10 cellular contexts compared by ENCODE assay signal in the genomic region with DNA sequence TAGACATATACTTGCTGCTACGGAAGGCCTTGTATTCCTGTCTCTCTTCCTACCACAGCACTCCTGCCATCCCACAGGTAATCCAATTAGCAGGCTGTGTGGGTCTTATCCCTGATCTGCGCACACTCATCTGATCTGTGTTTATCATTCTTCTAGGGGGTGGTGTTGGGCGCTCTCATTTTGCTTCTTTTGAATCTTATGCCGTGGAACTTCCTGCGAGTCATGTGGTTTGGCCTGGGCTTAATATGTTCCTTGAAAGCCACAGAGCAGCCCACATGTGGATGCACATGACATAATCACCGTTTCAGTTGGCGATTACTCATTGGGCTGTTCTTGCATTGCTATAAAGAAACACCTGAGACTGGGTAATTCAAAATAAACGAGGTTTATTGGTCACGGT. TPM values are rescaled to one million over a fixed set of nuclear protein-coding genes. Genes with fewer than 3 reads are reported as not detected.
A peak's percentile ranks its signal among the peaks of the same experiment; 100 is the strongest.
DNase-seq lines count a peak whose midpoint lies in the region; ATAC-seq, FAIRE-seq and TF ChIP-seq lines count a peak whose summit lies in the region.
"Had no signal": no experiment of that assay in that cellular context is flagged by ENCODE, and none has a peak within 500 bp of the region (broad histone marks: within the 10 kb centered on the region; RNA-seq: fewer than 3 reads in every experiment).

No MANE protein-coding gene starts in this region.

- peak; percentile 86 for FAIRE-seq in D721Med (lab: Jason Lieb, UNC)

- ATAC-seq in RWPE2 (ENCODE audit: low read depth) (peak; percentile 27), heart right ventricle (no peak)

- no TSS peak for BruUV-seq in OCI-LY7 (replicated peaks; lab: Mats Ljungman, UMichigan)

- POLR2A ChIA-PET in OCI-LY7 (lab: Charles Lee): no interaction called here

- H3K27ac ChIP-seq in RWPE2 (ENCODE audit: poor library complexity, severe bottlenecking) (peak overlapping the region; percentile 7), heart right ventricle (peak overlapping the region in 1 of 10 donors; percentile 40), OCI-LY7 (ENCODE audit: low read depth, low read length, poor library complexity, severe bottlenecking) (no peak overlapping the region)

- peaks cover 8% of the 10 kb centered on the region; the same call in 1 of the 2 replicates for H4K20me1 ChIP-seq in OCI-LY7 (ENCODE audit: insufficient read depth, low read length)

- H3K79me2 ChIP-seq in OCI-LY7 (ENCODE audit: insufficient read depth, low read depth, low read length): no peaks in the 10 kb centered on the region

- no peaks in the 10 kb centered on the region for H3K27me3 Mint-ChIP-seq in activated naive CD8-positive, alpha-beta T cell
- peaks cover 12% of the 10 kb centered on the region for H3K27me3 Mint-ChIP-seq in nephron progenitor cell (ENCODE audit: low read depth, poor library complexity)

- DNase-seq in D721Med (ENCODE audit: insufficient read length, low spot score) (peak; percentile 98), RWPE2 (ENCODE audit: low spot score) (no peak), nephron progenitor cell (no peak), heart right ventricle (no peak), D341Med (ENCODE audit: low spot score) (no peak), OCI-LY7 (ENCODE audit: low spot score) (no peak), SHP77 treated with DMSO at 0.1 percent for 48 hours (lab: John Stamatoyannopoulos, UW) (no peak)
- DNase-seq: erythroblast, NCI-H2029 had no signal

- CTCF ChIA-PET in OCI-LY7 (lab: Charles Lee; ENCODE audit: unreplicated experiment): no interaction called here

- H3K9me3 Mint-ChIP-seq in activated naive CD8-positive, alpha-beta T cell (ENCODE audit: low read depth): peaks cover 3% of the 10 kb centered on the region
- H3K9me3 Mint-ChIP-seq in nephron progenitor cell: no peaks in the 10 kb centered on the region

- peaks cover 11% of the 10 kb centered on the region for H3K4me1 ChIP-seq in RWPE2 (ENCODE audit: insufficient read depth, poor library complexity, severe bottlenecking)
- peaks cover 26 to 89% (median 54%) of the 10 kb centered on the region in 9 donors for H3K4me1 ChIP-seq in heart right ventricle
- H3K4me1 ChIP-seq in OCI-LY7 (ENCODE audit: insufficient read depth, low read length, poor library complexity, severe bottlenecking): peaks cover 19% of the 10 kb centered on the region

- H3K4me2 ChIP-seq in OCI-LY7 (ENCODE audit: low read length): no peak overlapping the region

- TF ChIP-seq CTCF in D721Med (IDR thresholded peaks at IDR 0.05; ENCODE audit: insufficient read depth, missing control alignments): no peak
- no peak for TF ChIP-seq CTCF in RWPE2 (IDR thresholded peaks at IDR 0.05; ENCODE audit: poor library complexity, severe bottlenecking)
- no peak for TF ChIP-seq CTCF in nephron progenitor cell (IDR thresholded peaks at IDR 0.05)
- TF ChIP-seq CTCF in heart right ventricle (IDR thresholded peaks at IDR 0.05): no peak
- TF ChIP-seq CTCF in OCI-LY7 (conservative IDR thresholded peaks at IDR 0.05; ENCODE audit: low read length): no peak

- H3K4me3 ChIP-seq in RWPE2 (ENCODE audit: severe bottlenecking): no peak overlapping the region
- no peak overlapping the region for H3K4me3 ChIP-seq in heart right ventricle
- H3K4me3 ChIP-seq in OCI-LY7 (ENCODE audit: low read depth, low read length, poor library complexity, severe bottlenecking): no peak overlapping the region

- H3K36me3 ChIP-seq in RWPE2 (ENCODE audit: low read depth) (no peaks in the 10 kb centered on the region; the same call in 1 of the 2 replicates), heart right ventricle (no peaks in the 10 kb centered on the region), OCI-LY7 (ENCODE audit: insufficient read depth, low read length) (no peaks in the 10 kb centered on the region)

- H3K27ac Mint-ChIP-seq in activated naive CD8-positive, alpha-beta T cell: peak overlapping the region; percentile 97
- H3K27ac Mint-ChIP-seq in nephron progenitor cell: peak overlapping the region; percentile 71

- peaks cover 10% of the 10 kb centered on the region for H3K36me3 Mint-ChIP-seq in activated naive CD8-positive, alpha-beta T cell
- no peaks in the 10 kb centered on the region for H3K36me3 Mint-ChIP-seq in nephron progenitor cell (ENCODE audit: low read depth)

- H3K4me3 Mint-ChIP-seq in activated naive CD8-positive, alpha-beta T cell: peak overlapping the region; percentile 79
- no peak overlapping the region for H3K4me3 Mint-ChIP-seq in nephron progenitor cell

- intact Hi-C loops in heart right ventricle (cut with DNase I): loop anchor here in 4 of 10 donors (5.0 to 10.0 kb wide), 2 partner anchors 58 to 60 kb away; no protein-coding TSS in a partner anchor
- intact Hi-C loops in OCI-LY7 (cut with micrococcal nuclease; ENCODE audit: unreplicated experiment): no loop called here

- no peaks in the 10 kb centered on the region for H3K27me3 ChIP-seq in RWPE2 (ENCODE audit: insufficient read depth, poor library complexity, severe bottlenecking)
- no peaks in the 10 kb centered on the region for H3K27me3 ChIP-seq in heart right ventricle

- peaks cover 82% of the 10 kb centered on the region for H3K4me1 Mint-ChIP-seq in activated naive CD8-positive, alpha-beta T cell (ENCODE audit: low read depth)
- peaks cover 86% of the 10 kb centered on the region for H3K4me1 Mint-ChIP-seq in nephron progenitor cell

- WGBS in heart right ventricle, 2 donors: 84 to 85% methylated on average over 9 of the region's 9 CpGs

- H3K9me3 ChIP-seq in RWPE2 (ENCODE audit: severe bottlenecking): no peaks in the 10 kb centered on the region
- H3K9me3 ChIP-seq in heart right ventricle: no peaks in the 10 kb centered on the region
- no peaks in the 10 kb centered on the region for H3K9me3 ChIP-seq in OCI-LY7 (ENCODE audit: low read length)

- no peak overlapping the region for H2AFZ ChIP-seq in OCI-LY7 (ENCODE audit: low read length)

- H3K9me2 ChIP-seq in OCI-LY7 (ENCODE audit: insufficient read depth, low read length): no peaks in the 10 kb centered on the region

RNA-seq across cellular contexts. Expression of a gene that starts 7.5 kb away (rescaled TPM):
- total RNA-seq in heart right ventricle (10 to 100 TPM in 7 of 10 donors, 1 to 10 TPM in 3; 7.3 to 16.9 (median 10.6) TPM), OCI-LY7 (2022) (15.0 and 17.9 TPM in 2 replicates)
- polyA plus RNA-seq in heart right ventricle: 1 to 10 TPM; 6.8 to 7.3 TPM
- total RNA-seq in OCI-LY7 (2014; rRNA removed; shearing (Covaris generic)): 3.6 and 4.4 TPM in 2 replicates

RNA-seq across cellular contexts. Expression of a gene that starts 54.1 kb away (rescaled TPM):
- total RNA-seq in heart right ventricle (not detected), OCI-LY7 (2022) (not detected in 2 replicates)
- not detected for polyA plus RNA-seq in heart right ventricle
- not detected in 2 replicates for total RNA-seq in OCI-LY7 (2014; rRNA removed; shearing (Covaris generic))
